In genomic region chr14:75542585-75543091, GRCh38 we compare ENCODE assay signal across 8 cellular contexts. TPM values are rescaled to one million over a fixed set of nuclear protein-coding genes. Genes with fewer than 3 reads are reported as not detected.
A peak's percentile ranks its signal among the peaks of the same experiment; 100 is the strongest.
DNase-seq lines count a peak whose midpoint lies in the region; ATAC-seq, FAIRE-seq and TF ChIP-seq lines count a peak whose summit lies in the region.

No MANE protein-coding gene starts in this region.

- CTCF ChIA-PET in H1 (lab: Charles Lee; ENCODE audit: partially characterized antibody): interaction anchor here (0.8 to 1.9 kb wide), 5 partner anchors 19 to 234 kb away, joined by 4 to 6 read pairs (median 5); no protein-coding TSS in a partner anchor

- no peak overlapping the region for H3K23ac ChIP-seq in H1 (ENCODE audit: insufficient read length)
- no peak overlapping the region for H3K23ac ChIP-seq in trophoblast cell (ENCODE audit: low read length)

- no peak overlapping the region for H3K9ac ChIP-seq in H1 (replicated peaks in 1 of 4; ENCODE audit: extremely low read depth in 1 of 4, low read depth in 3 of 4, low read length in 3 of 4)
- H3K9ac ChIP-seq in trophoblast cell (ENCODE audit: low read length): no peak overlapping the region

- H3K4ac ChIP-seq in H1 (replicated peaks; ENCODE audit: insufficient read length, low read depth, low read length) (no peak overlapping the region), trophoblast cell (ENCODE audit: low read depth, low read length) (no peak overlapping the region)

- no peak overlapping the region for H2AK5ac ChIP-seq in H1 (ENCODE audit: low read depth, low read length)
- no peak overlapping the region for H2AK5ac ChIP-seq in trophoblast cell (ENCODE audit: low read length)

- WGBS in H1 (ENCODE audit: extremely low coverage in 1 of 2, insufficient coverage in 1 of 2, insufficient read length in 1 of 2, insufficient replicate concordance in 2 of 2, low coverage in 1 of 2, low lambda C conversion rate in 2 of 2, missing lambda C conversion rate in 1 of 2), 2 experiments: 70% methylated on average over 10 of the region's 10 CpGs; no CpG with 5 or more reads in 1 of the 2 experiments
- WGBS in trophoblast cell (ENCODE audit: extremely low coverage, insufficient coverage, insufficient read length): no CpG with 5 or more reads among the region's 10 CpGs
- WGBS in upper lobe of left lung, 2 donors: 13 to 16% methylated on average over 9 to 10 of the region's 10 CpGs

- H3K79me1 ChIP-seq in H1 (ENCODE audit: low read depth, low read length) (no peaks in the 10 kb centered on the region), trophoblast cell (ENCODE audit: low read length) (peaks cover 5% of the 10 kb centered on the region)

- peak; percentile 91 for DNase-seq in activated CD4-positive, alpha-beta T cell treated with anti-CD3 and anti-CD28 coated beads for 48 hours
- DNase-seq in H1 (ENCODE audit: low read depth in 1 of 2, low spot score in 2 of 2) (no peak), trophoblast cell (peak; percentile 77 to 78), upper lobe of left lung (peak; percentile 29 to 92), NCI-H146 treated with DMSO at 0.1 percent for 48 hours (lab: John Stamatoyannopoulos, UW; ENCODE audit: unreplicated experiment) (no peak), A172 (ENCODE audit: low spot score) (no peak)

- no peak overlapping the region for H4K12ac ChIP-seq in trophoblast cell (ENCODE audit: low read depth, low read length)

- no peak for TF ChIP-seq RAD21 in H1 (IDR thresholded peaks at IDR 0.05 in 1 of 2, conservative IDR thresholded peaks at IDR 0.05 in 1 of 2; ENCODE audit: low read depth in 2 of 2, low read length in 2 of 2)

- H4K5ac ChIP-seq in H1 (ENCODE audit: insufficient read length, low read depth, low read length): no peak overlapping the region

- H2BK20ac ChIP-seq in H1 (ENCODE audit: low read length): no peak overlapping the region

- H3K14ac ChIP-seq in H1 (ENCODE audit: insufficient read length): no peak overlapping the region
- H3K14ac ChIP-seq in trophoblast cell (ENCODE audit: low read length): peak overlapping the region; percentile 61

- TF ChIP-seq EP300 in H1 (IDR thresholded peaks at IDR 0.05; ENCODE audit: borderline replicate concordance in 1 of 2, low read depth in 2 of 2, low read length in 2 of 2) (no peak), upper lobe of left lung (IDR thresholded peaks at IDR 0.05) (peak; percentile 69 to 92 (median 82))

- peak overlapping the region; percentile 3; the same call in 1 of the 2 replicates for H2AFZ ChIP-seq in H1 (ENCODE audit: low read length)
- H2AFZ ChIP-seq in trophoblast cell (ENCODE audit: insufficient read depth, low read length, poor library complexity): peak overlapping the region; percentile 23

- peak; percentile 59 for TF ChIP-seq POLR2A in GM19099 (IDR thresholded peaks at IDR 0.05; ENCODE audit: extremely low read depth, insufficient read length, low read depth)
- no peak for TF ChIP-seq POLR2A in H1 (IDR thresholded peaks at IDR 0.05; ENCODE audit: control extremely low read depth in 1 of 2, low read depth in 2 of 2, low read length in 2 of 2)
- TF ChIP-seq POLR2A in upper lobe of left lung (IDR thresholded peaks at IDR 0.05): peak in 1 of 4 donors; percentile 47

- H3K9me3 ChIP-seq in H1 (ENCODE audit: insufficient read depth in 2 of 2, low read depth in 1 of 2, low read length in 1 of 2): no peaks in the 10 kb centered on the region
- H3K9me3 ChIP-seq in trophoblast cell (ENCODE audit: insufficient read depth, low read depth, low read length): peaks cover 2% of the 10 kb centered on the region
- H3K9me3 ChIP-seq in upper lobe of left lung: no peaks in the 10 kb centered on the region

- H2BK15ac ChIP-seq in H1 (ENCODE audit: low read length): no peak overlapping the region

- no peak overlapping the region for H2BK5ac ChIP-seq in H1 (ENCODE audit: low read depth, low read length)
- no peak overlapping the region for H2BK5ac ChIP-seq in trophoblast cell (ENCODE audit: low read depth, low read length, poor library complexity)

- no peak overlapping the region for H3K4me3 ChIP-seq in H1 (ENCODE audit: extremely low read depth in 1 of 4, insufficient read depth in 2 of 4, low read depth in 3 of 4, low read length in 4 of 4)
- H3K4me3 ChIP-seq in trophoblast cell (ENCODE audit: low read depth, low read length): no peak overlapping the region
- H3K4me3 ChIP-seq in upper lobe of left lung: peak overlapping the region in 2 of 4 donors; percentile 2 to 21

- ATAC-seq in HG03442 (IDR thresholded peaks at IDR 0.05; ENCODE audit: unreplicated experiment) (peak; percentile 55), upper lobe of left lung (ENCODE audit: low FRiP score in 2 of 2) (peak; percentile 94 to 95)

- H2BK12ac ChIP-seq in H1 (ENCODE audit: low read depth, low read length) (no peak overlapping the region), trophoblast cell (ENCODE audit: low read length) (peak overlapping the region; percentile 59)

- H2BK120ac ChIP-seq in H1 (replicated peaks; ENCODE audit: low read depth, low read length): no peak overlapping the region
- H2BK120ac ChIP-seq in trophoblast cell (ENCODE audit: insufficient read depth, low read length, poor library complexity): peak overlapping the region; percentile 2

- H3K79me2 ChIP-seq in H1 (ENCODE audit: control insufficient read depth in 1 of 2, insufficient read depth in 2 of 2, low read length in 2 of 2): no peaks in the 10 kb centered on the region
- no peaks in the 10 kb centered on the region for H3K79me2 ChIP-seq in trophoblast cell (ENCODE audit: control insufficient read depth, insufficient read depth, low read length, poor library complexity)

- no peak for TF ChIP-seq CTCF in H1 (IDR thresholded peaks at IDR 0.05; ENCODE audit: control extremely low read depth in 1 of 3, insufficient read depth in 1 of 3, low read depth in 1 of 3, low read length in 3 of 3)
- no peak for TF ChIP-seq CTCF in upper lobe of left lung (IDR thresholded peaks at IDR 0.05)

- POLR2A ChIA-PET in H1 (lab: Charles Lee; ENCODE audit: partially characterized antibody): no interaction called here

- FAIRE-seq in H1 (lab: Jason Lieb, UNC): no peak

- H3K27me3 ChIP-seq in H1 (replicated peaks in 1 of 4; ENCODE audit: control insufficient read depth in 3 of 4, extremely low read depth in 1 of 4, insufficient read depth in 3 of 4, low read length in 3 of 4) (no peaks in the 10 kb centered on the region), trophoblast cell (ENCODE audit: insufficient read depth, low read length) (no peaks in the 10 kb centered on the region), upper lobe of left lung (no peaks in the 10 kb centered on the region)

- no peaks in the 10 kb centered on the region for H3K23me2 ChIP-seq in H1 (ENCODE audit: low read depth, low read length)

- H4K91ac ChIP-seq in H1 (replicated peaks; ENCODE audit: insufficient read length, low read length): no peak overlapping the region
- H4K91ac ChIP-seq in trophoblast cell (ENCODE audit: low read depth, low read length): peak overlapping the region; percentile 30

- no peak overlapping the region for H3K56ac ChIP-seq in H1 (replicated peaks; ENCODE audit: insufficient read length, low read depth, low read length)

- no peak overlapping the region for H3K27ac ChIP-seq in H1 (ENCODE audit: low read depth, low read length)
- peak overlapping the region; percentile 46 for H3K27ac ChIP-seq in trophoblast cell (ENCODE audit: low read depth, low read length)
- H3K27ac ChIP-seq in upper lobe of left lung: peak overlapping the region; percentile 82 to 91 (median 86)

- H3K4me1 ChIP-seq in H1 (replicated peaks in 1 of 4; ENCODE audit: control insufficient read depth in 3 of 4, insufficient read depth in 4 of 4, low read length in 3 of 4) (peaks cover 0 to 6% (median 4%) of the 10 kb centered on the region in 4 experiments; a peak in 4 of 7 replicates), trophoblast cell (ENCODE audit: control insufficient read depth in 1 of 2, insufficient read depth in 2 of 2, low read length in 2 of 2) (peaks cover 10 to 15% of the 10 kb centered on the region in 2 experiments), upper lobe of left lung (peaks cover 20 to 31% (median 28%) of the 10 kb centered on the region in 4 donors)

- H4K20me1 ChIP-seq in H1 (replicated peaks in 1 of 2; ENCODE audit: control insufficient read depth in 1 of 2, insufficient read depth in 2 of 2, low read length in 2 of 2): no peaks in the 10 kb centered on the region

- H3K4me2 ChIP-seq in H1 (ENCODE audit: insufficient read depth in 1 of 2, low read depth in 2 of 2, low read length in 2 of 2) (no peak overlapping the region), trophoblast cell (ENCODE audit: low read length) (no peak overlapping the region)

- no peak overlapping the region; the same call in 1 of the 2 replicates for H4K8ac ChIP-seq in H1 (ENCODE audit: extremely low read depth, insufficient read depth, low read length)
- peak overlapping the region; percentile 52 for H4K8ac ChIP-seq in trophoblast cell (ENCODE audit: low read depth, low read length)

- H3K18ac ChIP-seq in H1 (ENCODE audit: extremely low read depth, low read length) (no peak overlapping the region), trophoblast cell (ENCODE audit: low read length) (peak overlapping the region; percentile 44)

- H3K36me3 ChIP-seq in H1 (ENCODE audit: control insufficient read depth in 2 of 4, insufficient read depth in 4 of 4, low read length in 3 of 4) (no peaks in the 10 kb centered on the region), trophoblast cell (ENCODE audit: control insufficient read depth in 1 of 2, insufficient read depth in 2 of 2, low read length in 2 of 2) (no peaks in the 10 kb centered on the region), upper lobe of left lung (peaks cover 0 to 6% (median 3%) of the 10 kb centered on the region in 4 donors)

RNA-seq across cellular contexts. Expression of gene BATF, which starts 20.4 kb away (rescaled TPM):
- not detected in 2 replicates for total RNA-seq in H1 (2021; fragmentation: NEBNext Ultra II Directional; extraction: Animal tissue kit (Norgen Biotek cat#: 25700))
- polyA plus RNA-seq in H1 (2011; rRNA removed): 0.20 TPM in 1 of 2 replicates, not detected in the other
- polyA plus RNA-seq in H1 (2011; cell fraction: cytosol; rRNA removed): not detected
- polyA plus RNA-seq in H1 (2011; cell fraction: nucleus; rRNA removed): not detected
- not detected in 4 replicates for polyA plus RNA-seq in H1 (2012, experiment 1 of 2)
- polyA plus RNA-seq in H1 (2012, experiment 2 of 2): not detected
- polyA plus RNA-seq in H1 (2013, experiment 1 of 2): not detected
- not detected for polyA plus RNA-seq in H1 (2013, experiment 2 of 2)
- not detected in 2 replicates for polyA minus RNA-seq in H1 (2011; rRNA and poly(A)+ RNA removed)
- polyA minus RNA-seq in H1 (2011; cell fraction: cytosol; rRNA and poly(A)+ RNA removed): not detected
- polyA minus RNA-seq in H1 (2011; cell fraction: nucleus; rRNA and poly(A)+ RNA removed): not detected
- polyA plus RNA-seq in trophoblast cell (2013): 1.9 and 2.2 TPM in 2 replicates
- total RNA-seq in upper lobe of left lung: 10 to 100 TPM in 5 of 6 donors, 1 to 10 TPM in 1; 5.4 to 25.1 (median 10.8) TPM
- not detected in 2 replicates for total RNA-seq in A172 (2014; rRNA removed; shearing (Covaris generic))

RNA-seq across cellular contexts. Expression of gene FLVCR2, which starts 35.8 kb away (rescaled TPM):
- 7.1 and 12.9 TPM in 2 replicates for total RNA-seq in H1 (2021; fragmentation: NEBNext Ultra II Directional; extraction: Animal tissue kit (Norgen Biotek cat#: 25700))
- 6.3 and 8.2 TPM in 2 replicates for polyA plus RNA-seq in H1 (2011; rRNA removed)
- polyA plus RNA-seq in H1 (2011; cell fraction: cytosol; rRNA removed): 6.4 TPM
- 5.9 TPM for polyA plus RNA-seq in H1 (2011; cell fraction: nucleus; rRNA removed)
- 5.9 to 9.1 TPM (median 7.6 TPM) in 4 replicates for polyA plus RNA-seq in H1 (2012, experiment 1 of 2)
- polyA plus RNA-seq in H1 (2012, experiment 2 of 2): 5.3 TPM
- polyA plus RNA-seq in H1 (2013, experiment 1 of 2): 6.3 TPM
- polyA plus RNA-seq in H1 (2013, experiment 2 of 2): 7.3 TPM
- polyA minus RNA-seq in H1 (2011; rRNA and poly(A)+ RNA removed): 15.8 and 17.9 TPM in 2 replicates
- polyA minus RNA-seq in H1 (2011; cell fraction: cytosol; rRNA and poly(A)+ RNA removed): 4.8 TPM
- 7.7 TPM for polyA minus RNA-seq in H1 (2011; cell fraction: nucleus; rRNA and poly(A)+ RNA removed)
- polyA plus RNA-seq in trophoblast cell (2013): 23.1 and 26.4 TPM in 2 replicates
- 10 to 100 TPM; 19.4 to 41.3 (median 31.8) TPM for total RNA-seq in upper lobe of left lung
- 0.59 and 0.65 TPM in 2 replicates for total RNA-seq in A172 (2014; rRNA removed; shearing (Covaris generic))

Comparison
In these comparisons a context has a peak if more than half of its experiments do, and no peak if none do; other contexts are left out.
1. DNase-seq: peak in activated CD4-positive, alpha-beta T cell treated with anti-CD3 and anti-CD28 coated beads for 48 hours (single experiment), trophoblast cell (2 of 2) and upper lobe of left lung (2 of 2); none in H1 (0 of 2), NCI-H146 treated with DMSO at 0.1 percent for 48 hours (single experiment) and A172 (single experiment).